ENCODE assay signal across 26 cellular contexts in the genomic region with DNA sequence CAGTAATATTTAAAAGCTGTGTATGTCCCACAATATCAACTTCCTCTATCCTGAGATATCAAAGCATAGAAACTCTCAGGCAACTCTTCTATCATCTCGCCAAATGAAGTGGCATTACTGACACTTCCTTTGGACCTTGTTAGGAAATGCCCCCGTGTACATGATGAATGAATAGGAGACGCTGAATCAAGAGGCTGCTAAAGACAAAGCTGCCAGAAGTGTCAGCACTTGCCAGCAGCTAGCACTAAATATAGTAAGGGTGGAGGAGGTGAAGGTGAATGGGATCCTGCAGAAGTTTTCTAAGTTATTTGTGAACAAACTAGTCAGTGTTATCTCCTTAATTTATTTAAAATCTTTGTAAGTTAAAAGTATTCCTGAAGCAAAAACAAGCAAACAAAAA.
"Had no signal": no experiment of that assay in that cellular context is flagged by ENCODE, and none has a peak within 500 bp of the region (broad histone marks: within the 10 kb centered on the region; RNA-seq: fewer than 3 reads in every experiment).

No MANE protein-coding gene starts in this region.

- ATAC-seq: activated CD8-positive, alpha-beta memory T cell treated with anti-CD3 and anti-CD28 coated beads, Interleukin-2, amount 10 ng/mL, durations not matched to agents 7 days and 5 days; activated CD8-positive, alpha-beta T cell treated with anti-CD3 and anti-CD28 coated beads, Interleukin-2, amount 10 ng/mL, durations not matched to agents 7 days and 5 days; esophagus mucosa; foreskin keratinocyte; naive thymus-derived CD8-positive, alpha-beta T cell; pancreas; T-helper 17 cell had no signal

- DNase-seq: activated B cell treated with CpG ODN at 0.5 μM for 24 hours; activated CD8-positive, alpha-beta memory T cell treated with anti-CD3 and anti-CD28 coated beads, Interleukin-2, amount 10 ng/mL, durations not matched to agents 7 days and 5 days; activated CD8-positive, alpha-beta T cell treated with anti-CD3 and anti-CD28 coated beads, Interleukin-2, amount 10 ng/mL, durations not matched to agents 7 days and 5 days; activated naive CD4-positive, alpha-beta T cell; activated T-cell treated with anti-CD3 and anti-CD28 coated beads, Interleukin-2, amount 50 U/mL, for 48 hours; anterior cingulate cortex; central memory CD4-positive, alpha-beta T cell; foreskin keratinocyte; kidney glomerular epithelial cell; midbrain; naive thymus-derived CD8-positive, alpha-beta T cell; pancreas; spleen; stimulated activated naive CD4-positive, alpha-beta T cell; T-helper 17 cell; T1000; tibial artery had no signal

- H3K27ac Mint-ChIP-seq: activated B cell treated with CpG ODN at 0.5 μM for 24 hours; activated CD8-positive, alpha-beta memory T cell treated with anti-CD3 and anti-CD28 coated beads, Interleukin-2, amount 10 ng/mL, durations not matched to agents 7 days and 5 days; activated CD8-positive, alpha-beta T cell treated with anti-CD3 and anti-CD28 coated beads, Interleukin-2, amount 10 ng/mL, durations not matched to agents 7 days and 5 days; activated naive CD8-positive, alpha-beta T cell; activated T-helper 2 cell treated with anti-CD3 and anti-CD28 coated beads, Interferon-gamma antibody, Interleukin-2, Interleukin-4, amounts not matched to agents 10 μg/mL and 5 μg/mL and 100 μg/mL, durations not matched to agents 14 hours and 24 hours and 36 hours; brain; memory B cell; T-helper 17 cell had no signal

- H3K9me3 ChIP-seq: pancreas, prostate gland, spleen, suprapubic skin, tibial artery had no signal

- H3K4me3 ChIP-seq: pancreas, prostate gland, spleen, suprapubic skin, tibial artery had no signal

- H3K27me3 ChIP-seq: pancreas, spleen, suprapubic skin, tibial artery had no signal

- H3K4me1 Mint-ChIP-seq: activated B cell treated with CpG ODN at 0.5 μM for 24 hours; activated CD8-positive, alpha-beta memory T cell treated with anti-CD3 and anti-CD28 coated beads, Interleukin-2, amount 10 ng/mL, durations not matched to agents 7 days and 5 days; memory B cell; naive thymus-derived CD8-positive, alpha-beta T cell; T-helper 17 cell had no signal

- H3K27ac ChIP-seq: foreskin keratinocyte, pancreas, prostate gland, spleen, suprapubic skin, tibial artery had no signal

- H3K4me3 Mint-ChIP-seq: activated B cell treated with CpG ODN at 0.5 μM for 24 hours; activated CD8-positive, alpha-beta memory T cell treated with anti-CD3 and anti-CD28 coated beads, Interleukin-2, amount 10 ng/mL, durations not matched to agents 7 days and 5 days; activated CD8-positive, alpha-beta T cell treated with anti-CD3 and anti-CD28 coated beads, Interleukin-2, amount 10 ng/mL, durations not matched to agents 7 days and 5 days; activated naive CD8-positive, alpha-beta T cell; brain; memory B cell; naive thymus-derived CD8-positive, alpha-beta T cell; neural crest cell; T-helper 17 cell had no signal

- FAIRE-seq: endothelial cell of umbilical vein, pancreas had no signal

- H3K36me3 Mint-ChIP-seq: activated CD8-positive, alpha-beta memory T cell treated with anti-CD3 and anti-CD28 coated beads, Interleukin-2, amount 10 ng/mL, durations not matched to agents 7 days and 5 days; activated naive CD8-positive, alpha-beta T cell; brain; memory B cell; naive thymus-derived CD8-positive, alpha-beta T cell had no signal

- H3K36me3 ChIP-seq: pancreas, prostate gland, spleen, suprapubic skin, tibial artery had no signal

- H3K27me3 Mint-ChIP-seq: activated CD8-positive, alpha-beta memory T cell treated with anti-CD3 and anti-CD28 coated beads, Interleukin-2, amount 10 ng/mL, durations not matched to agents 7 days and 5 days; brain had no signal

- H3K9me3 Mint-ChIP-seq: activated B cell treated with CpG ODN at 0.5 μM for 24 hours; activated T-helper 2 cell treated with anti-CD3 and anti-CD28 coated beads, Interferon-gamma antibody, Interleukin-2, Interleukin-4, amounts not matched to agents 10 μg/mL and 5 μg/mL and 100 μg/mL, durations not matched to agents 14 hours and 24 hours and 36 hours; memory B cell; naive thymus-derived CD8-positive, alpha-beta T cell; neural crest cell had no signal

- H3K4me1 ChIP-seq: foreskin keratinocyte, pancreas, prostate gland, spleen, suprapubic skin, tibial artery had no signal
